Comparison of ENCODE assay signal across 8 cellular contexts in genomic region chr11:45982656-45983470, GRCh38.
DNase-seq lines count a peak whose midpoint lies in the region; ATAC-seq and TF ChIP-seq lines count a peak whose summit lies in the region.

No MANE protein-coding gene starts in this region.

- no peak for TF ChIP-seq CTCF in fibroblast of pulmonary artery (IDR thresholded peaks at IDR 0.05; ENCODE audit: low read length, missing control alignments)

- no peak overlapping the region for H3K4me3 ChIP-seq in fibroblast of pulmonary artery (replicated peaks; ENCODE audit: low read depth, low read length)

- DNase-seq in DMS153 (lab: John Stamatoyannopoulos, UW) (peak; percentile 20), DMS153 treated with DMSO at 0.1 percent for 48 hours (lab: John Stamatoyannopoulos, UW; ENCODE audit: unreplicated experiment) (no peak), SW480 (ENCODE audit: low spot score) (peak; percentile 94), fibroblast of pulmonary artery (ENCODE audit: low read depth) (peak; percentile 92), putamen (ENCODE audit: low spot score) (peak; percentile 42), foreskin melanocyte (no peak), NAMALWA (ENCODE audit: low spot score) (no peak)

- ATAC-seq in GM19324 (IDR thresholded peaks at IDR 0.05; ENCODE audit: low FRiP score, unreplicated experiment): no peak

Comparison
In these comparisons a context has a peak if more than half of its experiments do, and no peak if none do; other contexts are left out.
1. DNase-seq: peak in DMS153 (single experiment), SW480 (single experiment), fibroblast of pulmonary artery (single experiment) and putamen (single experiment); none in DMS153 treated with DMSO at 0.1 percent for 48 hours (single experiment), foreskin melanocyte (single experiment) and NAMALWA (single experiment).